16 cellular contexts compared by ENCODE assay signal in the genomic region with DNA sequence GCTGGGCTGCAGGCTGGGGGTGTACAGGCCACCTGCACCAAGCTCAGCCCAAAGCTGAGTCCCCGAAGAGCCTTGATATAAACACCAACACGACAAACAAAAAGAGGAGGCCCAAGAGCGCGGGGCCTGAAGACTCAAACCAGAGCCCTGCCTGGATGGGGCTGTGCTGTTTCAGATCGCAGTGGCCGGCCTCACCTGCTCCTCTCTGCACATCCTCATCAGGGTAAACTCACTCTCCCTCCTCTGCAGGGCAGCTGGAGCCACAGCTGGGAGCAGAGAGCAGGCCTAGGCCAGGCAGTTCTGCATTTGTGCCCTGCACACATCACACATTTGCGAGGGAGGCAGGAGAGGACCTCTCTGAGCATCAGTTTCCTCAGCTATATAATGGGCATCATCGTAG. TPM values are rescaled to one million over a fixed set of nuclear protein-coding genes. Genes with fewer than 3 reads are reported as not detected.
"Had no signal": no experiment of that assay in that cellular context is flagged by ENCODE, and none has a peak within 500 bp of the region (broad histone marks: within the 10 kb centered on the region; RNA-seq: fewer than 3 reads in every experiment).

No MANE protein-coding gene starts in this region.

- ATAC-seq: activated naive CD4-positive, alpha-beta T cell treated with anti-CD3 and anti-CD28 coated beads, Interleukin-2, amount 50 U/mL, for 72 hours; activated T-helper 17 cell treated with anti-CD3 and anti-CD28 coated beads, Interleukin-2, amount 50 U/mL, for 72 hours; esophagus mucosa; left colon had no signal

- H3K9me3 Mint-ChIP-seq: activated naive CD4-positive, alpha-beta T cell treated with anti-CD3 and anti-CD28 coated beads, Interleukin-2, amount 50 U/mL, for 72 hours; activated T-helper 17 cell treated with anti-CD3 and anti-CD28 coated beads, Interleukin-2, amount 50 U/mL, for 72 hours; immature natural killer cell; nephron progenitor cell had no signal

- H3K27me3 Mint-ChIP-seq: activated T-helper 17 cell treated with anti-CD3 and anti-CD28 coated beads, Interleukin-2, amount 50 U/mL, for 72 hours had no signal

- H3K4me3 Mint-ChIP-seq: activated T-helper 17 cell treated with anti-CD3 and anti-CD28 coated beads, Interleukin-2, amount 50 U/mL, for 72 hours; nephron progenitor cell had no signal

- H3K36me3 ChIP-seq: brain microvascular endothelial cell, thoracic aorta, vagina had no signal

- H3K4me1 Mint-ChIP-seq: activated T-helper 17 cell treated with anti-CD3 and anti-CD28 coated beads, Interleukin-2, amount 50 U/mL, for 72 hours had no signal

- H3K4me3 ChIP-seq: dorsolateral prefrontal cortex, stomach, thoracic aorta, vagina had no signal

- H3K27ac ChIP-seq: brain microvascular endothelial cell, thoracic aorta, vagina had no signal

- DNase-seq: activated CD4-positive, alpha-beta T cell treated with anti-CD3 and anti-CD28 coated beads for 48 hours; brain microvascular endothelial cell; nephron progenitor cell; stimulated activated CD4-positive, alpha-beta T cell treated with anti-CD3 and anti-CD28 coated beads, Interleukin-4, amount 100 ng/mL, for 4 hours had no signal

- H3K27me3 ChIP-seq: brain microvascular endothelial cell, dorsolateral prefrontal cortex, stomach, vagina had no signal

- H3K36me3 Mint-ChIP-seq: immature natural killer cell had no signal

- H3K27ac Mint-ChIP-seq: activated naive CD4-positive, alpha-beta T cell treated with anti-CD3 and anti-CD28 coated beads, Interleukin-2, amount 50 U/mL, for 72 hours; activated T-helper 17 cell treated with anti-CD3 and anti-CD28 coated beads, Interleukin-2, amount 50 U/mL, for 72 hours; nephron progenitor cell had no signal

- H3K9me3 ChIP-seq: stomach, thoracic aorta, vagina had no signal

RNA-seq across cellular contexts. Expression of gene SPO11, which starts 57.9 kb away (rescaled TPM):
- total RNA-seq: activated naive CD4-positive, alpha-beta T cell treated with anti-CD3 and anti-CD28 coated beads, Interleukin-2, amount 50 U/mL, for 72 hours; activated T-helper 17 cell treated with anti-CD3 and anti-CD28 coated beads, Interleukin-2, amount 50 U/mL, for 72 hours; dorsolateral prefrontal cortex; esophagus mucosa; left colon; osteocyte; skeletal muscle tissue; stomach; T-helper 1 cell treated with Interleukin-12 subunit alpha and Interleukin-12 subunit beta and Interleukin-4 antibody, amounts not matched to agents 30 ng/mL and 1 ng/mL, for 36 hours; thoracic aorta; vagina had no signal
